8 cellular contexts compared by ENCODE assay signal in the genomic region with DNA sequence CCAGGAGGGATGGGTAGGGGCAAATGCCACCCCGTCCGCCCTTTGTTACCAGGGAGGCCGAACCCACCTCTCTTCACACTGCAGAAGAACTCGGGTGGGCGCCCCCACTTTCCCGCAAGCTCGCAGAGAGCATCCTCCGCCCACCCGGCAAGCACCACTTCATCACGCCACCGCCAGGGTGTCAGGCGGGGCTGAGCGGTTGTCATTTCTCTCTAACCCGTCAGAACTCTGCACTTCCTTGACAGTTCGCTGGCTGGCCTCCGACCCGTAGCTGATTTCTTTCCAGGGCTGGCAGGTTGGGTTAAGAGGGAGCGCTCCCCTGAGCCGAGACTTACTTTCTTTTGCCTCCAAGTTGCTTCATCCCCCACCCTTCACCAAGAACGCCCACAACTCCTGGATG.
A peak's percentile ranks its signal among the peaks of the same experiment; 100 is the strongest.
DNase-seq lines count a peak whose midpoint lies in the region; ATAC-seq and TF ChIP-seq lines count a peak whose summit lies in the region.
"Not testable (repeated sequence)": the region's sequence is repeated elsewhere in the genome, so short reads cannot be mapped to it uniquely, and the experiment has no call there.

No MANE protein-coding gene starts in this region.

- not testable (repeated sequence) for H3K9ac ChIP-seq in OCI-LY1 (ENCODE audit: low read length)

- CTCF ChIA-PET in BJ (lab: Yijun Ruan, JAX), result not testable (repeated sequence)
- CTCF ChIA-PET in activated CD4-positive, alpha-beta memory T cell treated with anti-CD3 and anti-CD28 coated beads, Interleukin-2, amount 10 ng/mL, durations not matched to agents 7 days and 5 days (lab: Charles Lee), result interaction anchor here (0.8 kb wide), 1 partner anchor 12 kb away, joined by 3 read pairs; no protein-coding TSS in a partner anchor

- intact Hi-C loops in mucosa of descending colon (cut with DNase I, micrococcal nuclease), result not testable (repeated sequence)

- peaks cover 26% of the 10 kb centered on the region for H3K27me3 Mint-ChIP-seq in GM23338 (ENCODE audit: insufficient read depth, low read depth, poor library complexity)
- not testable (repeated sequence) for H3K27me3 Mint-ChIP-seq in activated CD4-positive, alpha-beta memory T cell treated with anti-CD3 and anti-CD28 coated beads, Interleukin-2, amount 10 ng/mL, durations not matched to agents 7 days and 5 days

- not testable (repeated sequence) for H3K4me3 ChIP-seq in BJ (ENCODE audit: low read depth, low read length); OCI-LY1 (ENCODE audit: low read depth, low read length, poor library complexity, severe bottlenecking); foreskin fibroblast (ENCODE audit: low read depth in 1 of 2, low read length in 2 of 2); mucosa of descending colon
- H3K4me3 ChIP-seq in GM23338, result peak overlapping the region; percentile 47

- H3K27me3 ChIP-seq in BJ (ENCODE audit: control insufficient read depth, insufficient read depth, low read length); GM23338 (ENCODE audit: insufficient read depth); OCI-LY1 (ENCODE audit: insufficient read depth, low read length): not testable (repeated sequence)

- H3K4me1 ChIP-seq in GM23338 (ENCODE audit: insufficient read depth); OCI-LY1 (ENCODE audit: insufficient read depth, low read length, severe bottlenecking); mucosa of descending colon (ENCODE audit: low read depth): not testable (repeated sequence)

- DNase-seq in BJ (ENCODE audit: low read depth), result not testable (repeated sequence)
- DNase-seq in GM23338 (ENCODE audit: low spot score) (peak; percentile 78), amniotic epithelial cell (ENCODE audit: low read depth) (peak; percentile 27), foreskin fibroblast (peak in 1 of 2 donors; percentile 45), mucosa of descending colon (peak in 2 of 3 donors; percentile 50 to 52)
- DNase-seq in activated CD4-positive, alpha-beta memory T cell treated with anti-CD3 and anti-CD28 coated beads, Interleukin-2, amount 10 ng/mL, durations not matched to agents 7 days and 5 days, result peak; percentile 56
- peak; percentile 34 to 48 for DNase-seq in stimulated activated CD4-positive, alpha-beta T cell treated with anti-CD3 and anti-CD28 coated beads, Interleukin-4, amount 100 ng/mL, for 4 hours

- H3K27ac ChIP-seq in GM23338 (ENCODE audit: low read depth); OCI-LY1 (ENCODE audit: low read depth, low read length, poor library complexity, severe bottlenecking): not testable (repeated sequence)

- peak; percentile 22; the same call in 1 of the 2 replicates for TF ChIP-seq CTCF in BJ (IDR thresholded peaks at IDR 0.05; ENCODE audit: insufficient read depth, low read depth, low read length)
- peak; percentile 19 to 47; a peak in 3 of 4 replicates for TF ChIP-seq CTCF in GM23338 (conservative IDR thresholded peaks at IDR 0.05; ENCODE audit: low read depth in 2 of 2)
- TF ChIP-seq CTCF in OCI-LY1 (IDR thresholded peaks at IDR 0.05; ENCODE audit: low read length), result peak; percentile 31; the same call in 1 of the 2 replicates
- peak; percentile 5 for TF ChIP-seq CTCF in foreskin fibroblast (IDR thresholded peaks at IDR 0.05; ENCODE audit: low read depth, low read length)
- not testable (repeated sequence) for TF ChIP-seq CTCF in mucosa of descending colon (IDR thresholded peaks at IDR 0.05)

- H3K27ac Mint-ChIP-seq in GM23338; activated CD4-positive, alpha-beta memory T cell treated with anti-CD3 and anti-CD28 coated beads, Interleukin-2, amount 10 ng/mL, durations not matched to agents 7 days and 5 days: not testable (repeated sequence)

- not testable (repeated sequence) for H2AFZ ChIP-seq in GM23338; OCI-LY1 (ENCODE audit: low read length)

- H3F3A ChIP-seq in GM23338 (replicated peaks; ENCODE audit: low read depth); OCI-LY1 (ENCODE audit: insufficient read depth, low read length): not testable (repeated sequence)

- POLR2A ChIA-PET in BJ (lab: Charles Lee); activated CD4-positive, alpha-beta memory T cell treated with anti-CD3 and anti-CD28 coated beads, Interleukin-2, amount 10 ng/mL, durations not matched to agents 7 days and 5 days (lab: Charles Lee): not testable (repeated sequence)

- ATAC-seq in GM23338 (peak; percentile 63), mucosa of descending colon (peak; percentile 65)

- H3K36me3 ChIP-seq in BJ (ENCODE audit: control insufficient read depth, insufficient read depth, low read length); GM23338 (ENCODE audit: insufficient read depth); OCI-LY1 (ENCODE audit: insufficient read depth, low read length); mucosa of descending colon (ENCODE audit: low read depth): not testable (repeated sequence)

- not testable (repeated sequence) for H3K4me1 Mint-ChIP-seq in GM23338
- peaks cover 11% of the 10 kb centered on the region for H3K4me1 Mint-ChIP-seq in activated CD4-positive, alpha-beta memory T cell treated with anti-CD3 and anti-CD28 coated beads, Interleukin-2, amount 10 ng/mL, durations not matched to agents 7 days and 5 days

- not testable (repeated sequence) for H3K9me3 Mint-ChIP-seq in GM23338; activated CD4-positive, alpha-beta memory T cell treated with anti-CD3 and anti-CD28 coated beads, Interleukin-2, amount 10 ng/mL, durations not matched to agents 7 days and 5 days

- H3K79me2 ChIP-seq in GM23338 (replicated peaks; ENCODE audit: insufficient read depth); OCI-LY1 (ENCODE audit: insufficient read depth, low read length): not testable (repeated sequence)

- H3K36me3 Mint-ChIP-seq in GM23338 (ENCODE audit: low read depth); activated CD4-positive, alpha-beta memory T cell treated with anti-CD3 and anti-CD28 coated beads, Interleukin-2, amount 10 ng/mL, durations not matched to agents 7 days and 5 days (ENCODE audit: low read depth): not testable (repeated sequence)

- peak overlapping the region; percentile 63 for H3K4me3 Mint-ChIP-seq in GM23338
- H3K4me3 Mint-ChIP-seq in activated CD4-positive, alpha-beta memory T cell treated with anti-CD3 and anti-CD28 coated beads, Interleukin-2, amount 10 ng/mL, durations not matched to agents 7 days and 5 days, result peak overlapping the region; percentile 16

- H3K9me3 ChIP-seq in OCI-LY1 (ENCODE audit: low read length); mucosa of descending colon: not testable (repeated sequence)

- H3K4me2 ChIP-seq in GM23338, result peak overlapping the region; percentile 78
- peak overlapping the region; percentile 29 for H3K4me2 ChIP-seq in OCI-LY1 (ENCODE audit: low read length)

- not testable (repeated sequence) for H4K20me1 ChIP-seq in GM23338 (replicated peaks; ENCODE audit: insufficient read depth); OCI-LY1 (ENCODE audit: insufficient read depth, low read length)

- H3K9me2 ChIP-seq in GM23338 (ENCODE audit: insufficient read depth); OCI-LY1 (ENCODE audit: low read depth, low read length): not testable (repeated sequence)

TF ChIP-seq in GM23338, 12 proteins besides CTCF, POLR2A, EP300 and RAD21:
- TF ChIP-seq CREB1 (CRISPR knock-in tag; IDR thresholded peaks at IDR 0.05; ENCODE audit: low read depth), result 0 out of 2 replicates have a peak, but pooled peaks have one; percentile 21
